In the genomic region with DNA sequence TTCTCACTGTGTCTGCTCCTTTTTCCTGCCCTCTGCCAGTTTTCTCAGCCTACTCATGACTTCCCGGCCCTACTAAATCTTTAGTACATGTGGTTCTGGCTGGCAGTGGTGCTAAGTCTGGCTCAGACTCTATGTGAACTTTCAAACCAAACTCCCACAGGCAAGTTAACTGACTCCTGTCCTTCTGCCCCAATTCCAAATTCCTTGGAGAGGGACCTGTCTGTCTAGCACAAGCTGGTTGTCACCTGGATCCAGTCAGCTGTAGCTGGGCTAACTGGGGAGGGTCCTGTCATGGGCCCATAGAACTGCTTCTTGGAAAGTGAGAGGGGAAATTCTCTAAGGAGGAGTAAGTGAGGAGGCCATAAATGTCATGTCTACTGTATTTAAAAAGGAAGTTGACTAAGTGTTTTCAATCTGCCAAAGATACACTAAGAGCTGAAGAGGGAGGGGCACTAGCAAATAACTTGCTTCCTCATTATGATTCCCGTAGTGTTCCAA, we compare ENCODE assay signal across 8 cellular contexts.
DNase-seq lines count a peak whose midpoint lies in the region; ATAC-seq and TF ChIP-seq lines count a peak whose summit lies in the region.

No MANE protein-coding gene starts in this region.

- peak overlapping the region; percentile 40 for H3K4me2 ChIP-seq in osteoblast (ENCODE audit: insufficient read depth, low read length)

- H3K9me3 ChIP-seq in adipocyte (ENCODE audit: control insufficient read depth, low read length) = no peaks in the 10 kb centered on the region
- no peaks in the 10 kb centered on the region for H3K9me3 ChIP-seq in osteoblast (ENCODE audit: low read depth, low read length)
- H3K9me3 ChIP-seq in tibial nerve = no peaks in the 10 kb centered on the region

- no peaks in the 10 kb centered on the region for H3K27me3 ChIP-seq in adipocyte (replicated peaks; ENCODE audit: control insufficient read depth, insufficient read depth, low read length)
- H3K27me3 ChIP-seq in osteoblast (ENCODE audit: insufficient read depth, low read length) = no peaks in the 10 kb centered on the region
- no peaks in the 10 kb centered on the region for H3K27me3 ChIP-seq in tibial nerve

- TF ChIP-seq POLR2A in tibial nerve (IDR thresholded peaks at IDR 0.05) = no peak

- H3K4me1 ChIP-seq in adipocyte (ENCODE audit: control insufficient read depth, insufficient read depth, low read length) (peaks cover 24% of the 10 kb centered on the region), osteoblast (ENCODE audit: insufficient read depth, low read length) (peaks cover 31% of the 10 kb centered on the region), tibial nerve (peaks cover 0 to 25% (median 8%) of the 10 kb centered on the region in 4 donors)

- WGBS in tibial nerve, 2 donors = 35 to 46% methylated on average over 2 of the region's 2 CpGs

- TF ChIP-seq CTCF in osteoblast (IDR thresholded peaks at IDR 0.05; ENCODE audit: extremely low read depth, low read depth, low read length) = no peak
- TF ChIP-seq CTCF in tibial nerve (IDR thresholded peaks at IDR 0.05) = no peak

- no peak for TF ChIP-seq EP300 in tibial nerve (IDR thresholded peaks at IDR 0.05)

- DNase-seq in GM04504 (ENCODE audit: low read depth) = peak; percentile 44
- peak; percentile 29 for DNase-seq in adipocyte (ENCODE audit: low read depth)
- DNase-seq in osteoblast (ENCODE audit: insufficient read length, low spot score, missing footprints) = peak; percentile 39
- no peak for DNase-seq in T1000 (lab: John Stamatoyannopoulos, UW)
- DNase-seq in ecto neural progenitor cell (ENCODE audit: low spot score) = no peak
- no peak for DNase-seq in tibial nerve (ENCODE audit: low spot score in 2 of 2)
- no peak for DNase-seq in G401 (ENCODE audit: low spot score)

- H3K4me3 ChIP-seq in adipocyte (ENCODE audit: low read length) = peak overlapping the region; percentile 40
- no peak overlapping the region for H3K4me3 ChIP-seq in osteoblast (ENCODE audit: insufficient read depth, low read length)
- no peak overlapping the region for H3K4me3 ChIP-seq in tibial nerve

- peak overlapping the region; percentile 10 for H3K9ac ChIP-seq in adipocyte (ENCODE audit: low read length)

- H2AFZ ChIP-seq in osteoblast (ENCODE audit: low read length) = peak overlapping the region; percentile 20

- in situ Hi-C loops in G401 (cut with HindIII; ENCODE audit: low sequenced_read_pairs) = no loop called here

- H4K20me1 ChIP-seq in osteoblast (ENCODE audit: insufficient read depth, low read length) = no peaks in the 10 kb centered on the region

- no peaks in the 10 kb centered on the region for H3K36me3 ChIP-seq in adipocyte (ENCODE audit: control insufficient read depth, insufficient read depth, low read length, severe bottlenecking)
- no peaks in the 10 kb centered on the region for H3K36me3 ChIP-seq in osteoblast (ENCODE audit: insufficient read depth, low read length)
- no peaks in the 10 kb centered on the region for H3K36me3 ChIP-seq in tibial nerve

- peak; percentile 56 for ATAC-seq in HG03159 (IDR thresholded peaks at IDR 0.05; ENCODE audit: unreplicated experiment)

- H3K27ac ChIP-seq in osteoblast (ENCODE audit: low read depth, low read length) (peak overlapping the region; percentile 33), tibial nerve (peak overlapping the region in 1 of 4 donors; percentile 26)

- H3K79me2 ChIP-seq in osteoblast (ENCODE audit: insufficient read depth, low read length) = no peaks in the 10 kb centered on the region

Comparison
In these comparisons a context has a peak if more than half of its experiments do, and no peak if none do; other contexts are left out.
1. DNase-seq: peak in GM04504 (single experiment), adipocyte (single experiment) and osteoblast (single experiment); none in T1000 (single experiment), ecto neural progenitor cell (single experiment), tibial nerve (0 of 2) and G401 (single experiment).